ENCODE assay signal across 9 cellular contexts in the genomic region with DNA sequence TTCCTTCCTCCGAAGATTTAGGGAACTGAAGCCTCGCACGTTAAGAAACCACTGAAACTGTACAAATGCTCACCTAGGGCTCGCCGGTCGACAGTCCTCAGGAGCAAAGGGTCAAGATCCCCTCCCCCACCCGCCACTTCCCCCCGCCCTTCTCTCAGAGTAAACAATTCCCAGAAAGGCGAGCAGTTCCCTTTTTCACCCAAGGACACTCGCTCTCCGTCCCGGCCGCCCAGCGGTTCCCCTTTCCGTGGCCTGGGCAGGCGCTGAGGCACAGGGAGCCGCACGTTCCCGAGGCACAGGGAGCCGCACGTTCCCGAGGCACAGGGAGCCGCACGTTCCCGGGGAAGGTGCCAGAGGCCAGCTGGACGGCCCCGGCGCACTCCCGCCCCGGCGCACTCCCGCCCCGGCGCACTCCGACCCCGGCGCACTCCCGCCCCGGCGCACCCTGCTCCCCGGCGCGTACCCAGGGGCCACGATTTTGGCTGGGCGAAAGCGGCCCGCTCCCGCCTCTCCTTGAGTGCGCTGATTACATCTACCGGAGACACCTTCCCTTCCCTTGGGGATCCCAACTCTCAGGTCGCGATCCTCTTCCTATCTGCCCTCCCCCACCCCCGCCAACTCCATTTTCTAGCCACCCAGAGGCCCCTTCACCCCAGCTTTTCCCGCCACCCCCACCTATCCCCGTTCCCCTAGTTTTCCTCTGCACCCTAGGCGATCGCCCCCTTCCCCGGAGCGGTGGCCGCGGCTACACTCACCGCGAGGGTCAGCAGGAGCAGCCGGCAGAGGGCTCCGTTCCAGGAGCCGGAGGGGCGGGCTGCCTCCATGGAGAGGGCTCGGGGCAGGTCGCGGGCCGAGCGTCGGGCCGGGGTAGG. TPM values are rescaled to one million over a fixed set of nuclear protein-coding genes. Genes with fewer than 3 reads are reported as not detected.
DNase-seq lines count a peak whose midpoint lies in the region; ATAC-seq and TF ChIP-seq lines count a peak whose summit lies in the region.
"Had no signal": no experiment of that assay in that cellular context is flagged by ENCODE, and none has a peak within 500 bp of the region (broad histone marks: within the 10 kb centered on the region; RNA-seq: fewer than 3 reads in every experiment).

No MANE protein-coding gene starts in this region.

- no peaks in the 10 kb centered on the region for H3K79me2 ChIP-seq in MM.1S (ENCODE audit: low read length)

- H3K27me3 ChIP-seq in MM.1S (replicated peaks; ENCODE audit: insufficient read depth, low read length) (no peaks in the 10 kb centered on the region), body of pancreas (no peaks in the 10 kb centered on the region), kidney epithelial cell (ENCODE audit: control insufficient read depth, insufficient read depth, low read length) (no peaks in the 10 kb centered on the region)

- H3K4me1 ChIP-seq in MM.1S (ENCODE audit: low read length) (no peaks in the 10 kb centered on the region), body of pancreas (peaks cover 22% of the 10 kb centered on the region)

- H3K27ac Mint-ChIP-seq in Calu3 (ENCODE audit: unreplicated experiment), result peak overlapping the region; percentile 86
- H3K27ac Mint-ChIP-seq in stimulated activated naive B cell treated with anti-CD40 and anti-IgM and Interleukin-4, amounts not matched to agents 10 μg/mL and 1 μg/mL and 100 μg/mL, for 72 hours, result no peak overlapping the region
- H3K27ac Mint-ChIP-seq: activated naive CD4-positive, alpha-beta T cell treated with anti-CD3 and anti-CD28 coated beads, Interleukin-2, amount 50 U/mL, for 72 hours had no signal

- peak; percentile 73 for DNase-seq in Calu3
- DNase-seq in MM.1S, result no peak
- DNase-seq in body of pancreas, result peak; percentile 89 to 93 (median 91)
- DNase-seq in kidney epithelial cell (ENCODE audit: low read depth), result no peak
- DNase-seq in stimulated activated naive B cell treated with anti-CD40 and anti-IgM and Interleukin-4, amounts not matched to agents 10 μg/mL and 1 μg/mL and 100 μg/mL, for 72 hours, result no peak
- no peak for DNase-seq in AML-193 (lab: John Stamatoyannopoulos, UW)
- no peak for DNase-seq in activated T-cell treated with anti-CD3 and anti-CD28 coated beads, Interleukin-2, amount 50 U/mL, for 4 hours

- intact Hi-C loops in Calu3 (cut with micrococcal nuclease; ENCODE audit: unreplicated experiment) (loop anchor here (1.0 kb wide), 2 partner anchors 129 to 298 kb away; no protein-coding TSS in a partner anchor), body of pancreas (cut with DNase I) (no loop called here)

- H3F3A ChIP-seq in MM.1S (ENCODE audit: insufficient read depth, low read length), result no peaks in the 10 kb centered on the region

- H3K36me3 Mint-ChIP-seq in Calu3 (ENCODE audit: insufficient read depth, unreplicated experiment), result peaks cover 41% of the 10 kb centered on the region
- H3K36me3 Mint-ChIP-seq in stimulated activated naive B cell treated with anti-CD40 and anti-IgM and Interleukin-4, amounts not matched to agents 10 μg/mL and 1 μg/mL and 100 μg/mL, for 72 hours, result no peaks in the 10 kb centered on the region
- H3K36me3 Mint-ChIP-seq in activated T-cell treated with anti-CD3 and anti-CD28 coated beads, Interleukin-2, amount 50 U/mL, for 4 hours (ENCODE audit: insufficient read depth), result no peaks in the 10 kb centered on the region

- H3K27me3 Mint-ChIP-seq in Calu3 (ENCODE audit: unreplicated experiment), result no peaks in the 10 kb centered on the region
- peaks cover 38 to 52% of the 10 kb centered on the region in 2 donors for H3K27me3 Mint-ChIP-seq in stimulated activated naive B cell treated with anti-CD40 and anti-IgM and Interleukin-4, amounts not matched to agents 10 μg/mL and 1 μg/mL and 100 μg/mL, for 72 hours
- peaks cover 31% of the 10 kb centered on the region for H3K27me3 Mint-ChIP-seq in activated T-cell treated with anti-CD3 and anti-CD28 coated beads, Interleukin-2, amount 50 U/mL, for 4 hours (ENCODE audit: low read depth)

- ATAC-seq in body of pancreas (peak; percentile 92), GM21825 (IDR thresholded peaks at IDR 0.05; ENCODE audit: unreplicated experiment) (no peak)
- ATAC-seq in stimulated activated naive B cell treated with anti-CD40 and anti-IgM and Interleukin-4, amounts not matched to agents 10 μg/mL and 1 μg/mL and 100 μg/mL, for 72 hours (replicated peaks), result peak; percentile 39 to 44
- ATAC-seq in activated T-cell treated with anti-CD3 and anti-CD28 coated beads, Interleukin-2, amount 50 U/mL, for 4 hours, result no peak

- no peaks in the 10 kb centered on the region for H4K20me1 ChIP-seq in MM.1S (ENCODE audit: insufficient read depth, low read length)

- BruUV-seq in Calu3 (replicated peaks; lab: Mats Ljungman, UMichigan), result no TSS peak

- H3K9ac ChIP-seq in MM.1S (ENCODE audit: low read length), result no peak overlapping the region

- 0 out of 2 replicates have a peak overlapping the region, but pooled peaks have one; percentile 19 for H2AFZ ChIP-seq in MM.1S (ENCODE audit: low read length)

- H3K4me1 Mint-ChIP-seq in Calu3 (ENCODE audit: low read depth, unreplicated experiment), result peaks cover 44% of the 10 kb centered on the region
- H3K4me1 Mint-ChIP-seq in stimulated activated naive B cell treated with anti-CD40 and anti-IgM and Interleukin-4, amounts not matched to agents 10 μg/mL and 1 μg/mL and 100 μg/mL, for 72 hours, result no peaks in the 10 kb centered on the region
- H3K4me1 Mint-ChIP-seq in activated T-cell treated with anti-CD3 and anti-CD28 coated beads, Interleukin-2, amount 50 U/mL, for 4 hours (ENCODE audit: low read depth), result no peaks in the 10 kb centered on the region

- no peaks in the 10 kb centered on the region for H3K36me3 ChIP-seq in MM.1S (replicated peaks; ENCODE audit: insufficient read depth, low read length)
- no peaks in the 10 kb centered on the region for H3K36me3 ChIP-seq in body of pancreas (replicated peaks in 1 of 2; ENCODE audit: insufficient read depth in 1 of 2, low read depth in 2 of 2)
- no peaks in the 10 kb centered on the region for H3K36me3 ChIP-seq in kidney epithelial cell (ENCODE audit: control insufficient read depth, insufficient read depth, low read length)

- H3K9me3 ChIP-seq in MM.1S (replicated peaks; ENCODE audit: insufficient read depth, low read length) (no peaks in the 10 kb centered on the region), body of pancreas (no peaks in the 10 kb centered on the region)

- no peaks in the 10 kb centered on the region for H3K9me3 Mint-ChIP-seq in Calu3 (ENCODE audit: low read depth, unreplicated experiment)
- H3K9me3 Mint-ChIP-seq in stimulated activated naive B cell treated with anti-CD40 and anti-IgM and Interleukin-4, amounts not matched to agents 10 μg/mL and 1 μg/mL and 100 μg/mL, for 72 hours, result peaks cover 0 to 2% of the 10 kb centered on the region in 2 donors
- peaks cover 12% of the 10 kb centered on the region for H3K9me3 Mint-ChIP-seq in activated T-cell treated with anti-CD3 and anti-CD28 coated beads, Interleukin-2, amount 50 U/mL, for 4 hours

- H3K4me3 ChIP-seq in MM.1S (ENCODE audit: low read length), result peak overlapping the region; percentile 10; the same call in 1 of the 2 replicates
- H3K4me3 ChIP-seq in body of pancreas, result peak overlapping the region; percentile 76 to 77
- H3K4me3 ChIP-seq in kidney epithelial cell (ENCODE audit: low read depth, low read length), result peak overlapping the region; percentile 88

- no peak for TF ChIP-seq CTCF in Calu3 (IDR thresholded peaks at IDR 0.05; ENCODE audit: unreplicated experiment)
- no peak for TF ChIP-seq CTCF in MM.1S (IDR thresholded peaks at IDR 0.05; ENCODE audit: low read length)
- peak in 2 of 7 experiments; percentile 17 to 20 for TF ChIP-seq CTCF in body of pancreas (IDR thresholded peaks at IDR 0.05)
- peak; percentile 46 for TF ChIP-seq CTCF in kidney epithelial cell (IDR thresholded peaks at IDR 0.05; ENCODE audit: insufficient read depth, low read length, poor library complexity, severe bottlenecking)

- CTCF ChIA-PET in Calu3 (lab: Charles Lee), result interaction anchor here (3.1 kb wide), 1 partner anchor 140 kb away, joined by 13 read pairs; no protein-coding TSS in a partner anchor

- no peak overlapping the region for H3K27ac ChIP-seq in MM.1S (ENCODE audit: low read length)
- H3K27ac ChIP-seq in body of pancreas, result peak overlapping the region; percentile 79 to 100 (median 98)

- H3K9me2 ChIP-seq in MM.1S (replicated peaks; ENCODE audit: insufficient read depth, low read length), result no peaks in the 10 kb centered on the region

- WGBS in body of pancreas, 2 donors, result 1% methylated on average over 35 to 74 of the region's 74 CpGs

- H3K4me2 ChIP-seq in MM.1S (ENCODE audit: low read depth, low read length), result peak overlapping the region; percentile 32; the same call in 1 of the 2 replicates

- peak; percentile 72 to 76 (median 73) for TF ChIP-seq POLR2A in body of pancreas (IDR thresholded peaks at IDR 0.05)

- H3K4me3 Mint-ChIP-seq in Calu3 (ENCODE audit: low read depth, unreplicated experiment), result peak overlapping the region; percentile 89
- peak overlapping the region in 1 of 2 donors; percentile 44 for H3K4me3 Mint-ChIP-seq in stimulated activated naive B cell treated with anti-CD40 and anti-IgM and Interleukin-4, amounts not matched to agents 10 μg/mL and 1 μg/mL and 100 μg/mL, for 72 hours
- no peak overlapping the region for H3K4me3 Mint-ChIP-seq in activated T-cell treated with anti-CD3 and anti-CD28 coated beads, Interleukin-2, amount 50 U/mL, for 4 hours

RNA-seq across cellular contexts. Expression of gene DSC2, which starts 0.8 kb away (rescaled TPM):
- total RNA-seq in Calu3 (2022), result 31.5 and 42.4 TPM in 2 replicates
- total RNA-seq in body of pancreas, result 1 to 10 TPM; 8.9 to 9.3 TPM
- total RNA-seq in kidney epithelial cell, result 29.7 and 31.8 TPM in 2 replicates
- under 1 TPM; 0.08 to 0.11 (median 0.10) TPM for total RNA-seq in activated T-cell treated with anti-CD3 and anti-CD28 coated beads, Interleukin-2, amount 50 U/mL, for 4 hours
- total RNA-seq: activated naive CD4-positive, alpha-beta T cell treated with anti-CD3 and anti-CD28 coated beads, Interleukin-2, amount 50 U/mL, for 72 hours had no signal

RNA-seq across cellular contexts. Expression of gene DSC3, which starts 58.8 kb away (rescaled TPM):
- total RNA-seq in Calu3 (2022) (6.4 and 9.8 TPM in 2 replicates), body of pancreas (under 1 TPM in 1 of 2 donors, not detected in 1; 0.26 TPM), kidney epithelial cell (3.3 and 3.4 TPM in 2 replicates)
- not detected for total RNA-seq in activated T-cell treated with anti-CD3 and anti-CD28 coated beads, Interleukin-2, amount 50 U/mL, for 4 hours
- total RNA-seq: activated naive CD4-positive, alpha-beta T cell treated with anti-CD3 and anti-CD28 coated beads, Interleukin-2, amount 50 U/mL, for 72 hours had no signal

Comparison
In these comparisons a context has a peak if more than half of its experiments do, and no peak if none do; other contexts are left out.
1. DNase-seq: peak in Calu3 (single experiment) and body of pancreas (4 of 4); none in MM.1S (single experiment), kidney epithelial cell (single experiment), stimulated activated naive B cell treated with anti-CD40 and anti-IgM and Interleukin-4, amounts not matched to agents 10 μg/mL and 1 μg/mL and 100 μg/mL, for 72 hours (single experiment), AML-193 (0 of 2) and activated T-cell treated with anti-CD3 and anti-CD28 coated beads, Interleukin-2, amount 50 U/mL, for 4 hours (single experiment).
2. H3K4me3 ChIP-seq: peak in every context shown above with its lines; median percentile 88 in kidney epithelial cell; 76 in body of pancreas; 10 in MM.1S.
3. ATAC-seq: peak in body of pancreas (single experiment) and stimulated activated naive B cell treated with anti-CD40 and anti-IgM and Interleukin-4, amounts not matched to agents 10 μg/mL and 1 μg/mL and 100 μg/mL, for 72 hours (2 of 2); none in activated T-cell treated with anti-CD3 and anti-CD28 coated beads, Interleukin-2, amount 50 U/mL, for 4 hours (0 of 2) and GM21825 (single experiment).
4. RNA of gene DSC2, which starts 0.8 kb away (total RNA-seq): 31.5 to 42.4 TPM in Calu3, 29.7 to 31.8 TPM in kidney epithelial cell and 8.9 to 9.3 TPM in body of pancreas; 0.08 to 0.11 TPM in activated T-cell treated with anti-CD3 and anti-CD28 coated beads, Interleukin-2, amount 50 U/mL, for 4 hours; every median in the first group is over 4 times any median in the second.